Comparison of ENCODE assay signal across 8 cellular contexts in genomic region chr7:953547-954327, GRCh38. TPM values are rescaled to one million over a fixed set of nuclear protein-coding genes. Genes with fewer than 3 reads are reported as not detected.
DNase-seq lines count a peak whose midpoint lies in the region; ATAC-seq and TF ChIP-seq lines count a peak whose summit lies in the region.

No MANE protein-coding gene starts in this region.

- no peak for DNase-seq in GM06990 (ENCODE audit: extremely low read depth, insufficient read length)
- DNase-seq in upper lobe of right lung = peak; percentile 87
- DNase-seq in NCI-H446 (lab: John Stamatoyannopoulos, UW) = no peak
- no peak for DNase-seq in mesenteric fat pad (ENCODE audit: low spot score)

- H3K27ac ChIP-seq in mucosa of rectum (ENCODE audit: low read depth in 2 of 2, low read length in 2 of 2) = peak overlapping the region; percentile 84 to 90
- peak overlapping the region; percentile 51 for H3K27ac ChIP-seq in upper lobe of right lung

- ATAC-seq in HG02623 (IDR thresholded peaks at IDR 0.05; ENCODE audit: unreplicated experiment) = peak; percentile 17
- ATAC-seq in SK-N-SH treated with all-trans-retinoic acid at 6 μM for 48 hours = peak; percentile 77
- ATAC-seq in esophagus mucosa = peak; percentile 40
- ATAC-seq in upper lobe of right lung = peak; percentile 75

- peak overlapping the region; percentile 70 to 73 for H3K9ac ChIP-seq in mucosa of rectum (ENCODE audit: low read depth in 1 of 2, low read length in 2 of 2)

- no peak for TF ChIP-seq CTCF in GM06990 (IDR thresholded peaks at IDR 0.05; ENCODE audit: insufficient read depth, low read length, poor library complexity, severe bottlenecking)
- TF ChIP-seq CTCF in upper lobe of right lung (IDR thresholded peaks at IDR 0.05) = no peak

- H3K27me3 ChIP-seq in GM06990 (replicated peaks; ENCODE audit: control insufficient read depth, insufficient read depth, low read length) (no peaks in the 10 kb centered on the region), mucosa of rectum (ENCODE audit: control insufficient read depth in 2 of 2, insufficient read depth in 2 of 2, low read length in 2 of 2) (peaks cover 0 to 2% of the 10 kb centered on the region in 2 donors), upper lobe of right lung (peaks cover 14% of the 10 kb centered on the region)

- intact Hi-C loops in upper lobe of right lung (cut with DNase I) = no loop called here

- H3K4me1 ChIP-seq in mucosa of rectum (ENCODE audit: control insufficient read depth in 2 of 2, insufficient read depth in 2 of 2, low read length in 2 of 2) = peaks cover 13 to 24% of the 10 kb centered on the region in 2 donors
- peaks cover 9% of the 10 kb centered on the region for H3K4me1 ChIP-seq in upper lobe of right lung

- peak overlapping the region; percentile 72 for H3K4me3 ChIP-seq in GM06990 (replicated peaks; ENCODE audit: low read depth, low read length)
- peak overlapping the region; percentile 62 to 70 for H3K4me3 ChIP-seq in mucosa of rectum (ENCODE audit: low read length in 2 of 2)
- H3K4me3 ChIP-seq in upper lobe of right lung = peak overlapping the region; percentile 60

- H3K9me3 ChIP-seq in mucosa of rectum (ENCODE audit: control insufficient read depth in 2 of 2, low read length in 2 of 2) (no peaks in the 10 kb centered on the region), upper lobe of right lung (no peaks in the 10 kb centered on the region)

- H3K36me3 ChIP-seq in GM06990 (ENCODE audit: control insufficient read depth, insufficient read depth, low read length) (peaks cover 2% of the 10 kb centered on the region; the same call in 1 of the 2 replicates), mucosa of rectum (ENCODE audit: control insufficient read depth in 2 of 2, insufficient read depth in 2 of 2, low read length in 2 of 2) (no peaks in the 10 kb centered on the region), upper lobe of right lung (no peaks in the 10 kb centered on the region)

TF ChIP-seq in SK-N-SH treated with all-trans-retinoic acid at 6 μM for 48 hours, 23 proteins besides CTCF, POLR2A, EP300 and RAD21:
- TF ChIP-seq CREB5 (CRISPR knock-in tag; IDR thresholded peaks at IDR 0.05; ENCODE audit: low read depth) = no peak
- no peak for TF ChIP-seq POU6F1 (CRISPR knock-in tag; IDR thresholded peaks at IDR 0.05; ENCODE audit: borderline replicate concordance, low read depth)
- TF ChIP-seq ZFP30 (CRISPR knock-in tag; IDR thresholded peaks at IDR 0.05) = no peak
- no peak for TF ChIP-seq PPARA (CRISPR knock-in tag; IDR thresholded peaks at IDR 0.05; ENCODE audit: borderline replicate concordance)
- no peak for TF ChIP-seq TCF4 (CRISPR knock-in tag; IDR thresholded peaks at IDR 0.05; ENCODE audit: borderline replicate concordance)
- no peak for TF ChIP-seq OSR1 (CRISPR knock-in tag; IDR thresholded peaks at IDR 0.05)
- no peak for TF ChIP-seq ZNF565 (CRISPR knock-in tag; conservative IDR thresholded peaks at IDR 0.05; ENCODE audit: low read depth)
- no peak for TF ChIP-seq PATZ1 (CRISPR knock-in tag; IDR thresholded peaks at IDR 0.05; ENCODE audit: borderline replicate concordance)
- TF ChIP-seq ESRRG (CRISPR knock-in tag; IDR thresholded peaks at IDR 0.05) = no peak
- TF ChIP-seq ZNF70 (CRISPR knock-in tag; IDR thresholded peaks at IDR 0.05) = no peak
- no peak for TF ChIP-seq TSHZ2 (CRISPR knock-in tag; IDR thresholded peaks at IDR 0.05)
- no peak for TF ChIP-seq ARNTL (CRISPR knock-in tag; IDR thresholded peaks at IDR 0.05; ENCODE audit: borderline replicate concordance, low read depth)
- TF ChIP-seq CSDC2 (CRISPR knock-in tag; IDR thresholded peaks at IDR 0.05) = no peak
- no peak for TF ChIP-seq GLIS3 (CRISPR knock-in tag; IDR thresholded peaks at IDR 0.05)
- TF ChIP-seq ZNF8 (CRISPR knock-in tag; IDR thresholded peaks at IDR 0.05) = no peak
- no peak for TF ChIP-seq SNAI2 (CRISPR knock-in tag; IDR thresholded peaks at IDR 0.05)
- TF ChIP-seq BACH2 (CRISPR knock-in tag; IDR thresholded peaks at IDR 0.05; ENCODE audit: borderline replicate concordance) = no peak
- no peak for TF ChIP-seq ZC3H10 (CRISPR knock-in tag; IDR thresholded peaks at IDR 0.05)
- TF ChIP-seq RARB (CRISPR knock-in tag; IDR thresholded peaks at IDR 0.05) = no peak

RNA-seq across cellular contexts. Expression of gene ADAP1, which starts 0.7 kb away (rescaled TPM):
- 5.7 TPM for total RNA-seq in esophagus mucosa
- 30.7 TPM for total RNA-seq in upper lobe of right lung
- 19.2 TPM for total RNA-seq in mesenteric fat pad

RNA-seq across cellular contexts. Expression of gene COX19, which starts 21.6 kb away (rescaled TPM):
- total RNA-seq in esophagus mucosa = 5.5 TPM
- total RNA-seq in upper lobe of right lung = 9.4 TPM
- total RNA-seq in mesenteric fat pad = 6.3 TPM

RNA-seq across cellular contexts. Expression of gene CYP2W1, which starts 29.2 kb away (rescaled TPM):
- total RNA-seq in esophagus mucosa = 0.36 TPM
- not detected for total RNA-seq in upper lobe of right lung
- not detected for total RNA-seq in mesenteric fat pad

Comparison
In these comparisons a context has a peak if more than half of its experiments do, and no peak if none do; other contexts are left out.
1. ATAC-seq: peak in every context shown above with its lines; median percentile 77 in SK-N-SH treated with all-trans-retinoic acid at 6 μM for 48 hours; 75 in upper lobe of right lung; 40 in esophagus mucosa; 17 in HG02623.